In the genomic region with DNA sequence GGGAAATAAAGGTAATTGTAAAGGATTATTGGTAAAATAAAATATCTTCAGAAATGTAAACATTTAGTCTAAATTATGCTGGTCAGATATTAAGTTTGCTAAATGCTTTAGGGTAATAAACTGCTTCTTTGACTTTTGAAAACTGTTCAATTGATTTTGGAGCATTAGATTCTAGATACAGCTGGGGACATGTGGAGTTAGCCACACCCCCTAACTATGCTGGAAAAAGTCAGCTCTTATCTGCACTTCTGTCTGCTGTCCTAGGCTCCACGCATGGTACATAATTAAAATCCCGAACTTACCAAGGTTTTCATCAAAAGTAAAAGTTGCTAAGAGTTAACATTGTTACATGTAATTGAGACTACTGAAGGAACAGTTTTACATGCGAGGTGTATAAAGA, we compare ENCODE assay signal across 26 cellular contexts.
DNase-seq lines count a peak whose midpoint lies in the region; ATAC-seq and FAIRE-seq lines count a peak whose summit lies in the region.
"Had no signal": no experiment of that assay in that cellular context is flagged by ENCODE, and none has a peak within 500 bp of the region (broad histone marks: within the 10 kb centered on the region; RNA-seq: fewer than 3 reads in every experiment).

No MANE protein-coding gene starts in this region.

- ATAC-seq in activated T-cell treated with anti-CD3 and anti-CD28 coated beads, Interleukin-2, amount 50 U/mL, for 72 hours (replicated peaks in 1 of 2) = no peak
- peak; percentile 68 for ATAC-seq in left lobe of liver
- ATAC-seq in memory B cell (ENCODE audit: low read depth) = no peak
- ATAC-seq: A549; CD8-positive, alpha-beta T cell; GM12878 had no signal

- WGBS in small intestine, 3 donors = 95 to 97% (median 96%) methylated on average over 3 of the region's 3 CpGs

- no peaks in the 10 kb centered on the region for H3K9me3 ChIP-seq in small intestine (ENCODE audit: control insufficient read depth, low read depth)
- H3K9me3 ChIP-seq: A549, Caco-2 had no signal

- H3K27me3 ChIP-seq in small intestine (ENCODE audit: control insufficient read depth in 2 of 2, insufficient read depth in 2 of 2, low read length in 2 of 2) = no peaks in the 10 kb centered on the region
- H3K27me3 ChIP-seq: BLaER1 treated with 17β-estradiol and CSF1 and Interleukin-3, amounts not matched to agents 10 nM and 100 nM had no signal

- H3K9me3 Mint-ChIP-seq in activated T-cell treated with anti-CD3 and anti-CD28 coated beads, Interleukin-2, amount 50 U/mL, for 72 hours = peaks cover 8 to 13% of the 10 kb centered on the region in 2 donors
- peaks cover 2% of the 10 kb centered on the region for H3K9me3 Mint-ChIP-seq in memory B cell

- no peaks in the 10 kb centered on the region for H3K36me3 ChIP-seq in small intestine (ENCODE audit: control insufficient read depth in 2 of 2, insufficient read depth in 2 of 2, low read length in 2 of 2)

- no peak overlapping the region for H3K4me3 ChIP-seq in small intestine (ENCODE audit: low read depth in 1 of 2, low read length in 2 of 2)
- H3K4me3 ChIP-seq: A549; BLaER1 treated with 17β-estradiol and CSF1 and Interleukin-3, amounts not matched to agents 10 nM and 100 nM; GM12878 had no signal

- peak; percentile 5 for FAIRE-seq in small intestine (lab: Jason Lieb, UNC)
- FAIRE-seq: A549, D721Med, GM12878, GM12892 had no signal

- H3K27ac Mint-ChIP-seq in activated T-cell treated with anti-CD3 and anti-CD28 coated beads, Interleukin-2, amount 50 U/mL, for 72 hours = peak overlapping the region; percentile 47
- peak overlapping the region; percentile 69 for H3K27ac Mint-ChIP-seq in memory B cell
- H3K27ac Mint-ChIP-seq: B cell; CD4-positive, alpha-beta T cell; CD8-positive, alpha-beta T cell had no signal

- H3K27me3 Mint-ChIP-seq in activated T-cell treated with anti-CD3 and anti-CD28 coated beads, Interleukin-2, amount 50 U/mL, for 72 hours (ENCODE audit: low read depth) = no peaks in the 10 kb centered on the region
- no peaks in the 10 kb centered on the region for H3K27me3 Mint-ChIP-seq in memory B cell
- H3K27me3 Mint-ChIP-seq: B cell; CD4-positive, alpha-beta T cell had no signal

- peaks cover 36% of the 10 kb centered on the region for H3K4me1 Mint-ChIP-seq in activated T-cell treated with anti-CD3 and anti-CD28 coated beads, Interleukin-2, amount 50 U/mL, for 72 hours (ENCODE audit: low read depth)
- H3K4me1 Mint-ChIP-seq in memory B cell = peaks cover 21% of the 10 kb centered on the region

- no peak overlapping the region for H3K4me3 Mint-ChIP-seq in activated T-cell treated with anti-CD3 and anti-CD28 coated beads, Interleukin-2, amount 50 U/mL, for 72 hours
- no peak overlapping the region for H3K4me3 Mint-ChIP-seq in memory B cell
- H3K4me3 Mint-ChIP-seq: B cell; CD4-positive, alpha-beta T cell; CD8-positive, alpha-beta T cell had no signal

- H3K27ac ChIP-seq in small intestine (ENCODE audit: low read depth in 1 of 2, low read length in 1 of 2) = no peak overlapping the region
- H3K27ac ChIP-seq: 22Rv1; A549; BLaER1 treated with 17β-estradiol and CSF1 and Interleukin-3, amounts not matched to agents 10 nM and 100 nM; C4-2B had no signal

- H3K4me1 ChIP-seq in small intestine (ENCODE audit: control insufficient read depth in 2 of 2, insufficient read depth in 1 of 2, low read depth in 1 of 2, low read length in 1 of 2) = peaks cover 2 to 3% of the 10 kb centered on the region in 2 donors
- H3K4me1 ChIP-seq: Caco-2 had no signal

- DNase-seq in activated T-cell treated with anti-CD3 and anti-CD28 coated beads, Interleukin-2, amount 50 U/mL, for 72 hours = no peak
- DNase-seq in activated T-cell treated with anti-CD3 and anti-CD28 coated beads, Interleukin-2, amount 50 U/mL, for 1 hour = no peak
- DNase-seq in left lobe of liver (ENCODE audit: low spot score) (no peak), memory B cell (ENCODE audit: low spot score in 2 of 2) (no peak), small intestine (no peak), amniotic stem cell (lab: John Stamatoyannopoulos, UW) (no peak), NCI-H1694 treated with DMSO at 0.1 percent for 48 hours (lab: John Stamatoyannopoulos, UW) (no peak)
- DNase-seq: AML-193; Caco-2; Calu3; CD4-positive, alpha-beta T cell; CD8-positive, alpha-beta T cell; DMS153; DMS53; DMS79; DND-41; EL; GDM1 had no signal

- peaks cover 9 to 30% of the 10 kb centered on the region in 2 donors for H3K36me3 Mint-ChIP-seq in activated T-cell treated with anti-CD3 and anti-CD28 coated beads, Interleukin-2, amount 50 U/mL, for 72 hours (ENCODE audit: insufficient read depth in 2 of 2)
- H3K36me3 Mint-ChIP-seq in memory B cell = peaks cover 7% of the 10 kb centered on the region
